Comparison of ENCODE assay signal across 1 cellular context in genomic region chr2:112451317-112451716, GRCh38.
TF ChIP-seq lines count a peak whose summit lies in the region.

No MANE protein-coding gene starts in this region.

TF ChIP-seq in K562, 482 proteins besides CTCF, POLR2A, EP300 and RAD21 (continued from another document):
- TF ChIP-seq ZNF395 (CRISPR knock-in tag; IDR thresholded peaks at IDR 0.05) (peak; percentile 49; the same call in 1 of the 2 replicates), ARID1B (IDR thresholded peaks at IDR 0.05) (no peak), IFI16 (CRISPR knock-in tag; IDR thresholded peaks at IDR 0.05) (no peak), DPF2 (IDR thresholded peaks at IDR 0.05) (no peak), ZNF511 (CRISPR knock-in tag; IDR thresholded peaks at IDR 0.05) (no peak), TCF7L2 (IDR thresholded peaks at IDR 0.05; ENCODE audit: low read depth, low read length) (no peak), NR2C1 (IDR thresholded peaks at IDR 0.05) (no peak), NR2C1 (tag; IDR thresholded peaks at IDR 0.05) (0 out of 2 replicates have a peak, but pooled peaks have one; percentile 21), ZNF740 (CRISPR knock-in tag; IDR thresholded peaks at IDR 0.05) (no peak), ZNF740 (tag; IDR thresholded peaks at IDR 0.05) (peak in 1 of 2 experiments; percentile 81; a peak in 2 of 4 replicates), NRF1 (conservative IDR thresholded peaks at IDR 0.05 in 1 of 2, IDR thresholded peaks at IDR 0.05 in 1 of 2) (no peak)
